ENCODE assay signal across 29 cellular contexts in the genomic region with DNA sequence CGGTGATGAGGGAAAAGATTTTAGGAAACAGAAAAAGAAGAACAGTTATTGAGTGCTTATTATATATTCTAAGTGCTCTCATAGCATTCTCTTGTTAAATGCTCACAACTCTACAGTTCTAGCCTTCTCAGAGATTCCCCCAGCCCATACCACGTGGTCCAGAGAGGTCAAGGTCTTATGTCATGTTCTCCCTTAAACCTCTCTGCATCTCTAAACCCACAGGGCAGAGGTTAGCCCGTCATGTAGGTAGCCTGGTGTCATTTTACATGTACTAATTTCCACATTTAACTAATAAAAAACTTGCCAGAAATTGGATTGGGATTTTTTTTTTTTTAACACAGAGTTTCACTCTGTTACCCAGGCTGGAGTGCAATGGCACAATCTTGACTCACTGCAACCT.
"Had no signal": no experiment of that assay in that cellular context is flagged by ENCODE, and none has a peak within 500 bp of the region (broad histone marks: within the 10 kb centered on the region; RNA-seq: fewer than 3 reads in every experiment).

No MANE protein-coding gene starts in this region.

- H3K36me3 ChIP-seq: colonic mucosa, esophagus muscularis mucosa, esophagus squamous epithelium, gastrocnemius medialis, gastroesophageal sphincter, heart left ventricle, heart right ventricle had no signal

- H3K4me1 ChIP-seq: colonic mucosa, esophagus muscularis mucosa, esophagus squamous epithelium, gastrocnemius medialis, gastroesophageal sphincter, heart left ventricle, heart right ventricle had no signal

- H3K9me3 ChIP-seq: colonic mucosa, esophagus muscularis mucosa, esophagus squamous epithelium, gastrocnemius medialis, gastroesophageal sphincter, heart left ventricle, heart right ventricle had no signal

- H3K27ac ChIP-seq: colonic mucosa, coronary artery, dorsolateral prefrontal cortex, epithelial cell of prostate, esophagus muscularis mucosa, esophagus squamous epithelium, foreskin keratinocyte, gastrocnemius medialis, gastroesophageal sphincter, heart left ventricle, heart right ventricle had no signal

- H3K4me3 Mint-ChIP-seq: dendritic cell treated with granulocyte-macrophage colony-stimulating factor and Interleukin-4, amounts not matched to agents 40 ng/mL and 50 ng/mL, for 4 days; effector memory CD8-positive, alpha-beta T cell; endodermal cell had no signal

- H3K27ac Mint-ChIP-seq: dendritic cell treated with granulocyte-macrophage colony-stimulating factor and Interleukin-4, amounts not matched to agents 40 ng/mL and 50 ng/mL, for 4 days; effector memory CD8-positive, alpha-beta T cell; endodermal cell had no signal

- H3K4me3 ChIP-seq: colonic mucosa, coronary artery, dorsolateral prefrontal cortex, esophagus muscularis mucosa, esophagus squamous epithelium, gastrocnemius medialis, gastroesophageal sphincter, heart left ventricle, heart right ventricle had no signal

- H3K9me3 Mint-ChIP-seq: dendritic cell treated with granulocyte-macrophage colony-stimulating factor and Interleukin-4, amounts not matched to agents 40 ng/mL and 50 ng/mL, for 4 days; effector memory CD8-positive, alpha-beta T cell had no signal

- H3K27me3 ChIP-seq: colonic mucosa, esophagus muscularis mucosa, esophagus squamous epithelium, gastrocnemius medialis, heart right ventricle had no signal

- DNase-seq: colonic mucosa; cortex of kidney; dermis blood vessel endothelial cell; dorsolateral prefrontal cortex; effector CD4-positive, alpha-beta T cell; effector CD8-positive, alpha-beta T cell; effector memory CD4-positive, alpha-beta T cell; effector memory CD8-positive, alpha-beta T cell; endodermal cell; erythroblast; esophagus squamous epithelium; foreskin fibroblast; foreskin keratinocyte; foreskin melanocyte; gastrocnemius medialis; glutamatergic neuron; head of caudate nucleus; heart left ventricle had no signal

- FAIRE-seq: colon, endometrium, endothelial cell of umbilical vein, frontal cortex had no signal

- ATAC-seq: effector memory CD8-positive, alpha-beta T cell; esophagus mucosa; foreskin keratinocyte; gastrocnemius medialis; gastroesophageal sphincter; heart left ventricle; heart right ventricle had no signal
